In genomic region chr7:75565129-75565528, GRCh38 we compare ENCODE assay signal across 8 cellular contexts.
DNase-seq lines count a peak whose midpoint lies in the region; ATAC-seq and TF ChIP-seq lines count a peak whose summit lies in the region.

No MANE protein-coding gene starts in this region.

- POLR2A ChIA-PET in SK-N-SH (lab: Yijun Ruan, JAX): interaction anchor here (0.6 kb wide), 1 partner anchor 8 kb away, joined by 3 read pairs; no protein-coding TSS in a partner anchor

- DNase-seq in GF-D8 (lab: John Stamatoyannopoulos, UW): peak; percentile 84
- DNase-seq in SK-N-SH: peak; percentile 56
- DNase-seq in sciatic nerve (ENCODE audit: low spot score): no peak
- no peak for DNase-seq in activated gamma-delta T cell treated with Interleukin-2 at 50 U/mL for 16 hours
- no peak for DNase-seq in activated CD4-positive, alpha-beta T cell treated with anti-CD3 and anti-CD28 coated beads, Interleukin-2, amount 50 U/mL, for 4 hours
- no peak for DNase-seq in GOT3 (lab: John Stamatoyannopoulos, UW)

- H4K20me1 ChIP-seq in SK-N-SH (ENCODE audit: insufficient read depth): peaks cover 51% of the 10 kb centered on the region

- no peaks in the 10 kb centered on the region for H3K9me3 ChIP-seq in SK-N-SH
- no peaks in the 10 kb centered on the region for H3K9me3 ChIP-seq in gastroesophageal sphincter

- 0 out of 2 replicates have a peak, but pooled peaks have one; percentile 16 for TF ChIP-seq RAD21 in SK-N-SH (IDR thresholded peaks at IDR 0.05; ENCODE audit: low read length)

- no peak for TF ChIP-seq CTCF in SK-N-SH (IDR thresholded peaks at IDR 0.05)
- no peak for TF ChIP-seq CTCF in gastroesophageal sphincter (IDR thresholded peaks at IDR 0.05)

- no peak overlapping the region for H3K9ac ChIP-seq in SK-N-SH

- H3F3A ChIP-seq in SK-N-SH (replicated peaks; ENCODE audit: insufficient read depth): peaks cover 17% of the 10 kb centered on the region

- intact Hi-C loops in sciatic nerve (cut with DNase I): no loop called here

- H3K27me3 ChIP-seq in SK-N-SH (ENCODE audit: insufficient read depth) (no peaks in the 10 kb centered on the region), gastroesophageal sphincter (no peaks in the 10 kb centered on the region)

- H3K27ac ChIP-seq in SK-N-SH (ENCODE audit: low read depth in 2 of 2, low read length in 1 of 2) (no peak overlapping the region), gastroesophageal sphincter (peak overlapping the region in 3 of 4 donors; percentile 25 to 48 (median 42))

- TF ChIP-seq EP300 in SK-N-SH (IDR thresholded peaks at IDR 0.05; ENCODE audit: borderline replicate concordance in 1 of 2, low read depth in 1 of 2, low read length in 1 of 2): peak in 1 of 2 experiments; percentile 79; a peak in 2 of 4 replicates
- no peak for TF ChIP-seq EP300 in gastroesophageal sphincter (IDR thresholded peaks at IDR 0.05)

- WGBS in SK-N-SH (ENCODE audit: low lambda C conversion rate): 25% methylated on average over 4 of the region's 4 CpGs
- WGBS in gastroesophageal sphincter (ENCODE audit: low coverage in 1 of 2), 2 donors: 44% methylated on average over 2 of the region's 4 CpGs; no CpG with 5 or more reads in 1 of the 2 donors

- no peaks in the 10 kb centered on the region for H3K9me2 ChIP-seq in SK-N-SH

- no peaks in the 10 kb centered on the region for H3K79me2 ChIP-seq in SK-N-SH (ENCODE audit: insufficient read depth)

- no peak overlapping the region for H3K4me2 ChIP-seq in SK-N-SH

- no peak for TF ChIP-seq POLR2A in gastroesophageal sphincter (IDR thresholded peaks at IDR 0.05)

- H2AFZ ChIP-seq in SK-N-SH (ENCODE audit: low read depth): no peak overlapping the region

- H3K4me1 ChIP-seq in SK-N-SH (ENCODE audit: control insufficient read depth in 1 of 2, insufficient read depth in 2 of 2, low read depth in 1 of 2, low read length in 1 of 2) (peaks cover 5 to 11% of the 10 kb centered on the region in 2 experiments; a peak in 2 of 4 replicates), gastroesophageal sphincter (peaks cover 0 to 13% (median 0%) of the 10 kb centered on the region in 3 donors)

- no peak overlapping the region for H3K4me3 ChIP-seq in SK-N-SH (ENCODE audit: low read depth in 2 of 2, low read length in 1 of 2)
- H3K4me3 ChIP-seq in gastroesophageal sphincter: no peak overlapping the region

- H3K36me3 ChIP-seq in SK-N-SH (replicated peaks in 1 of 2; ENCODE audit: control insufficient read depth in 1 of 2, insufficient read depth in 2 of 2, low read length in 1 of 2) (peaks cover 0 to 15% of the 10 kb centered on the region in 2 experiments), gastroesophageal sphincter (peaks cover 0 to 95% of the 10 kb centered on the region in 2 donors)

- ATAC-seq in gastroesophageal sphincter (peak; percentile 53), sciatic nerve (peak; percentile 86), GM18861 (IDR thresholded peaks at IDR 0.05; ENCODE audit: unreplicated experiment) (no peak)

- CTCF ChIA-PET in SK-N-SH (lab: Yijun Ruan, JAX): no interaction called here

TF ChIP-seq in SK-N-SH, 30 proteins besides CTCF, POLR2A, EP300 and RAD21 (continues in another document):
- peak; percentile 92 for TF ChIP-seq TEAD4 (IDR thresholded peaks at IDR 0.05; ENCODE audit: borderline replicate concordance, insufficient read depth)
- TF ChIP-seq TCF12 (IDR thresholded peaks at IDR 0.05): peak; percentile 92
- TF ChIP-seq, protein P1, sequence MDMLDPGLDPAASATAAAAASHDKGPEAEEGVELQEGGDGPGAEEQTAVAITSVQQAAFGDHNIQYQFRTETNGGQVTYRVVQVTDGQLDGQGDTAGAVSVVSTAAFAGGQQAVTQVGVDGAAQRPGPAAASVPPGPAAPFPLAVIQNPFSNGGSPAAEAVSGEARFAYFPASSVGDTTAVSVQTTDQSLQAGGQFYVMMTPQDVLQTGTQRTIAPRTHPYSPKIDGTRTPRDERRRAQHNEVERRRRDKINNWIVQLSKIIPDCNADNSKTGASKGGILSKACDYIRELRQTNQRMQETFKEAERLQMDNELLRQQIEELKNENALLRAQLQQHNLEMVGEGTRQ (IDR thresholded peaks at IDR 0.05; ENCODE audit: borderline replicate concordance, low read depth, low read length): no peak
- TF ChIP-seq SIN3A (IDR thresholded peaks at IDR 0.05; ENCODE audit: borderline replicate concordance, low read depth, low read length): peak; percentile 76; the same call in 1 of the 2 replicates
- TF ChIP-seq JUND (IDR thresholded peaks at IDR 0.05): peak; percentile 54; the same call in 1 of the 2 replicates
- no peak for TF ChIP-seq IRF3 (IDR thresholded peaks at IDR 0.05; ENCODE audit: low read depth, low read length)
- no peak for TF ChIP-seq YY1 (IDR thresholded peaks at IDR 0.05; ENCODE audit: low read depth)
- TF ChIP-seq, protein P2, sequence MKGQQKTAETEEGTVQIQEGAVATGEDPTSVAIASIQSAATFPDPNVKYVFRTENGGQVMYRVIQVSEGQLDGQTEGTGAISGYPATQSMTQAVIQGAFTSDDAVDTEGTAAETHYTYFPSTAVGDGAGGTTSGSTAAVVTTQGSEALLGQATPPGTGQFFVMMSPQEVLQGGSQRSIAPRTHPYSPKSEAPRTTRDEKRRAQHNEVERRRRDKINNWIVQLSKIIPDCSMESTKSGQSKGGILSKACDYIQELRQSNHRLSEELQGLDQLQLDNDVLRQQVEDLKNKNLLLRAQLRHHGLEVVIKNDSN (IDR thresholded peaks at IDR 0.05; ENCODE audit: borderline replicate concordance, low read depth): peak; percentile 64; the same call in 1 of the 2 replicates
- no peak for TF ChIP-seq FOXJ3 (CRISPR knock-in tag; IDR thresholded peaks at IDR 0.05)
- peak; percentile 78 for TF ChIP-seq MAX (IDR thresholded peaks at IDR 0.05; ENCODE audit: low read depth)
- TF ChIP-seq, protein P3, sequence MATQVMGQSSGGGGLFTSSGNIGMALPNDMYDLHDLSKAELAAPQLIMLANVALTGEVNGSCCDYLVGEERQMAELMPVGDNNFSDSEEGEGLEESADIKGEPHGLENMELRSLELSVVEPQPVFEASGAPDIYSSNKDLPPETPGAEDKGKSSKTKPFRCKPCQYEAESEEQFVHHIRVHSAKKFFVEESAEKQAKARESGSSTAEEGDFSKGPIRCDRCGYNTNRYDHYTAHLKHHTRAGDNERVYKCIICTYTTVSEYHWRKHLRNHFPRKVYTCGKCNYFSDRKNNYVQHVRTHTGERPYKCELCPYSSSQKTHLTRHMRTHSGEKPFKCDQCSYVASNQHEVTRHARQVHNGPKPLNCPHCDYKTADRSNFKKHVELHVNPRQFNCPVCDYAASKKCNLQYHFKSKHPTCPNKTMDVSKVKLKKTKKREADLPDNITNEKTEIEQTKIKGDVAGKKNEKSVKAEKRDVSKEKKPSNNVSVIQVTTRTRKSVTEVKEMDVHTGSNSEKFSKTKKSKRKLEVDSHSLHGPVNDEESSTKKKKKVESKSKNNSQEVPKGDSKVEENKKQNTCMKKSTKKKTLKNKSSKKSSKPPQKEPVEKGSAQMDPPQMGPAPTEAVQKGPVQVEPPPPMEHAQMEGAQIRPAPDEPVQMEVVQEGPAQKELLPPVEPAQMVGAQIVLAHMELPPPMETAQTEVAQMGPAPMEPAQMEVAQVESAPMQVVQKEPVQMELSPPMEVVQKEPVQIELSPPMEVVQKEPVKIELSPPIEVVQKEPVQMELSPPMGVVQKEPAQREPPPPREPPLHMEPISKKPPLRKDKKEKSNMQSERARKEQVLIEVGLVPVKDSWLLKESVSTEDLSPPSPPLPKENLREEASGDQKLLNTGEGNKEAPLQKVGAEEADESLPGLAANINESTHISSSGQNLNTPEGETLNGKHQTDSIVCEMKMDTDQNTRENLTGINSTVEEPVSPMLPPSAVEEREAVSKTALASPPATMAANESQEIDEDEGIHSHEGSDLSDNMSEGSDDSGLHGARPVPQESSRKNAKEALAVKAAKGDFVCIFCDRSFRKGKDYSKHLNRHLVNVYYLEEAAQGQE (IDR thresholded peaks at IDR 0.05; ENCODE audit: low read depth, low read length): peak; percentile 33; the same call in 1 of the 2 replicates
- no peak for TF ChIP-seq RFX5 (IDR thresholded peaks at IDR 0.05; ENCODE audit: low read length)
- TF ChIP-seq FOSL2 (IDR thresholded peaks at IDR 0.05; ENCODE audit: borderline replicate concordance, low read depth): peak; percentile 48; the same call in 1 of the 2 replicates
- TF ChIP-seq PBX3 (IDR thresholded peaks at IDR 0.05): peak; percentile 97

Comparison
In these comparisons a context has a peak if more than half of its experiments do, and no peak if none do; other contexts are left out.
1. DNase-seq: peak in GF-D8 (single experiment) and SK-N-SH (single experiment); none in sciatic nerve (single experiment), activated gamma-delta T cell treated with Interleukin-2 at 50 U/mL for 16 hours (single experiment), activated CD4-positive, alpha-beta T cell treated with anti-CD3 and anti-CD28 coated beads, Interleukin-2, amount 50 U/mL, for 4 hours (0 of 2) and GOT3 (single experiment).
2. H3K27ac ChIP-seq: peak in gastroesophageal sphincter (3 of 4); none in SK-N-SH (0 of 2).